2 cellular contexts compared by ENCODE assay signal in genomic region chr5:147613359-147613758, GRCh38.
A peak's percentile ranks its signal among the peaks of the same experiment; 100 is the strongest.
TF ChIP-seq lines count a peak whose summit lies in the region.

No MANE protein-coding gene starts in this region.

TF ChIP-seq in liver, 16 proteins besides CTCF, POLR2A, EP300 and RAD21:
- no peak for TF ChIP-seq TAF1 (conservative IDR thresholded peaks at IDR 0.05)
- TF ChIP-seq, protein P1, sequence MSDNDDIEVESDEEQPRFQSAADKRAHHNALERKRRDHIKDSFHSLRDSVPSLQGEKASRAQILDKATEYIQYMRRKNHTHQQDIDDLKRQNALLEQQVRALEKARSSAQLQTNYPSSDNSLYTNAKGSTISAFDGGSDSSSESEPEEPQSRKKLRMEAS (IDR thresholded peaks at IDR 0.05), result peak; percentile 43
- TF ChIP-seq RXRA (IDR thresholded peaks at IDR 0.05), result peak; percentile 36 to 74
- TF ChIP-seq FOXA2 (IDR thresholded peaks at IDR 0.05), result peak; percentile 8
- peak; percentile 20 for TF ChIP-seq NR2F2 (IDR thresholded peaks at IDR 0.05)
- TF ChIP-seq REST (IDR thresholded peaks at IDR 0.05), result peak; percentile 27
- TF ChIP-seq HNF4A (conservative IDR thresholded peaks at IDR 0.05), result peak; percentile 26 to 56
- TF ChIP-seq FOXA1 (IDR thresholded peaks at IDR 0.05), result no peak
- peak; percentile 19 for TF ChIP-seq SP1 (IDR thresholded peaks at IDR 0.05)
- peak in 1 of 2 donors; percentile 28 for TF ChIP-seq EGR1 (IDR thresholded peaks at IDR 0.05; ENCODE audit: low read depth in 2 of 2)

TF ChIP-seq in HepG2, 621 proteins besides CTCF, POLR2A, EP300 and RAD21:
- TF ChIP-seq RXRB (CRISPR knock-in tag; IDR thresholded peaks at IDR 0.05; ENCODE audit: borderline replicate concordance), result no peak
- no peak for TF ChIP-seq MLLT10 (CRISPR knock-in tag; IDR thresholded peaks at IDR 0.05)
- no peak for TF ChIP-seq ZSCAN9 (CRISPR knock-in tag; IDR thresholded peaks at IDR 0.05; ENCODE audit: borderline replicate concordance)
- TF ChIP-seq ZNF232 (CRISPR knock-in tag; IDR thresholded peaks at IDR 0.05; ENCODE audit: borderline replicate concordance), result no peak
- no peak for TF ChIP-seq HCFC1 (IDR thresholded peaks at IDR 0.05; ENCODE audit: low read depth, low read length)
- no peak for TF ChIP-seq ZNF18 (CRISPR knock-in tag; IDR thresholded peaks at IDR 0.05; ENCODE audit: insufficient replicate concordance)
- TF ChIP-seq RORA (CRISPR knock-in tag; IDR thresholded peaks at IDR 0.05), result no peak
- no peak for TF ChIP-seq HHEX (CRISPR knock-in tag; IDR thresholded peaks at IDR 0.05)
- no peak for TF ChIP-seq ZNF441 (CRISPR knock-in tag; IDR thresholded peaks at IDR 0.05; ENCODE audit: borderline replicate concordance)
- TF ChIP-seq HNRNPUL1 (IDR thresholded peaks at IDR 0.05; ENCODE audit: low read depth, low read length), result no peak
- no peak for TF ChIP-seq SALL2 (CRISPR knock-in tag; IDR thresholded peaks at IDR 0.05)
- TF ChIP-seq, protein P2, sequence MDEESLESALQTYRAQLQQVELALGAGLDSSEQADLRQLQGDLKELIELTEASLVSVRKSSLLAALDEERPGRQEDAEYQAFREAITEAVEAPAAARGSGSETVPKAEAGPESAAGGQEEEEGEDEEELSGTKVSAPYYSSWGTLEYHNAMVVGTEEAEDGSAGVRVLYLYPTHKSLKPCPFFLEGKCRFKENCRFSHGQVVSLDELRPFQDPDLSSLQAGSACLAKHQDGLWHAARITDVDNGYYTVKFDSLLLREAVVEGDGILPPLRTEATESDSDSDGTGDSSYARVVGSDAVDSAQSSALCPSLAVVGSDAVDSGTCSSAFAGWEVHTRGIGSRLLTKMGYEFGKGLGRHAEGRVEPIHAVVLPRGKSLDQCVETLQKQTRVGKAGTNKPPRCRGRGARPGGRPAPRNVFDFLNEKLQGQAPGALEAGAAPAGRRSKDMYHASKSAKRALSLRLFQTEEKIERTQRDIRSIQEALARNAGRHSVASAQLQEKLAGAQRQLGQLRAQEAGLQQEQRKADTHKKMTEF (CRISPR knock-in tag; IDR thresholded peaks at IDR 0.05), result no peak
- TF ChIP-seq, protein P3, sequence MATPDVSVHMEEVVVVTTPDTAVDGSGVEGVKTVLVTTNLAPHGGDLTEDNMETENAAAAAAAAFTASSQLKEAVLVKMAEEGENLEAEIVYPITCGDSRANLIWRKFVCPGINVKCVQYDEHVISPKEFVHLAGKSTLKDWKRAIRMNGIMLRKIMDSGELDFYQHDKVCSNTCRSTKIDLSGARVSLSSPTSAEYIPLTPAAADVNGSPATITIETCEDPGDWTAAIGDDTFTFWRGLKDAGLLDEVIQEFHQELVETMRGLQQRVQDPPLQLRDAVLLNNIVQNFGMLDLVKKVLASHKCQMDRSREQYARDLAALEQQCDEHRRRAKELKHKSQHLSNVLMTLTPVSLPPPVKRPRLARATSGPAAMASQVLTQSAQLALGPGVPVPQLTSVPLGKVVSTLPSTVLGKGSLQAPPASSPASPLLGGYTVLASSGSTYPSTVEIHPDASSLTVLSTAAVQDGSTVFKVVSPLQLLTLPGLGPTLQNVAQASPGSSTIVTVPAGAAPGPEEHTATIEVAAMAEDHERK (CRISPR knock-in tag; IDR thresholded peaks at IDR 0.05; ENCODE audit: low read depth), result no peak
- TF ChIP-seq CBX5 (CRISPR knock-in tag; IDR thresholded peaks at IDR 0.05; ENCODE audit: borderline replicate concordance), result no peak
- no peak for TF ChIP-seq ZNF281 (CRISPR knock-in tag; IDR thresholded peaks at IDR 0.05; ENCODE audit: borderline replicate concordance)
- no peak for TF ChIP-seq ETS1 (CRISPR knock-in tag; IDR thresholded peaks at IDR 0.05)
- no peak for TF ChIP-seq ZNF33B (CRISPR knock-in tag; IDR thresholded peaks at IDR 0.05)
- TF ChIP-seq ZNF367 (CRISPR knock-in tag; IDR thresholded peaks at IDR 0.05; ENCODE audit: borderline replicate concordance), result no peak
